8 cellular contexts compared by ENCODE assay signal in the genomic region with DNA sequence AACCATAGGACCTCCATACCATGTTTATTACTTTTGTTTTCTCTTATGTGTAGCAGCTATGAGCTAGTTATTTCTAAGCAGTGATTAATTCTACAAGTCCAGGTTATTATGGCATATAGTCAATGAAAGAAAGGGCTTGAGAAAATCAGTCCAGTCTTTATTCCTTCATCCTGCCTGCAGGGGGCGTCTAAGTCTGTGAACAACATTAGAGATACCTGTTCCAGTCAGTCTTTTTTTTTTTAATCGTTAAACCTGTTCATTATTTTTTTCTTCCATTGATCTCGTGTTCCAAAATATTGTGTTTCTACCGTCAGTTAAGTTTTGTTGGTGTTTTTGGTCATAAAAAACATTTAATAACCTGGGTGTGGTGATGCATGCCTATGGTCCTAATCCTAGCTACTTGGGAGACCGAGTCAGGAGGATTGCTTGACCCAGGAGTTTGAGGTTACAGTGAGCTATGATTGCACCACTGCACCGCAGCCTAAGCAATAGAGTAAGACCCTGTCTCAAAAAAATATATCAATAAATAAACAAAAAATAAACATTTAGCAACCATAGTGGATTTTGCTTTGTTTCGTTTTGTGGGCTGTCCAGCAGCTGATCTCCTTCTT. TPM values are rescaled to one million over a fixed set of nuclear protein-coding genes. Genes with fewer than 3 reads are reported as not detected.
DNase-seq lines count a peak whose midpoint lies in the region; ATAC-seq and TF ChIP-seq lines count a peak whose summit lies in the region.

No MANE protein-coding gene starts in this region.

- peak; percentile 82 for TF ChIP-seq CTCF in BJ (IDR thresholded peaks at IDR 0.05; ENCODE audit: insufficient read depth, low read depth, low read length)
- peak; percentile 90 for TF ChIP-seq CTCF in activated CD8-positive, alpha-beta T cell treated with anti-CD3 and anti-CD28 coated beads for 36 hours (IDR thresholded peaks at IDR 0.05)
- TF ChIP-seq CTCF in endodermal cell (conservative IDR thresholded peaks at IDR 0.05) = peak; percentile 89
- peak; percentile 76 for TF ChIP-seq CTCF in nephron progenitor cell (IDR thresholded peaks at IDR 0.05)

- CTCF ChIA-PET in BJ (lab: Yijun Ruan, JAX) (interaction anchor here (0.6 to 4.0 kb wide), 28 partner anchors 9 to 639 kb away, joined by 3 to 35 read pairs (median 4); a partner anchor contains a TSS), HEK293T (lab: Yijun Ruan, JAX) (interaction anchor here (0.6 to 1.6 kb wide), 12 partner anchors 9 to 561 kb away, joined by 3 to 10 read pairs (median 3); a partner anchor contains a TSS)
- CTCF ChIA-PET in activated CD8-positive, alpha-beta T cell treated with anti-CD3 and anti-CD28 coated beads for 36 hours (lab: Charles Lee) = interaction anchor here (0.6 to 5.7 kb wide), 51 partner anchors 8 to 404 kb away, joined by 3 to 51 read pairs (median 4); a partner anchor contains a TSS

- H3K27ac ChIP-seq in endodermal cell (ENCODE audit: low read depth, low read length) = no peak overlapping the region

- H3K9ac ChIP-seq in endodermal cell (ENCODE audit: extremely low read depth, low read length, poor library complexity, severe bottlenecking) = no peak overlapping the region

- H3K36me3 Mint-ChIP-seq in activated CD8-positive, alpha-beta T cell treated with anti-CD3 and anti-CD28 coated beads for 36 hours (ENCODE audit: low read depth) = no peaks in the 10 kb centered on the region
- H3K36me3 Mint-ChIP-seq in endodermal cell (ENCODE audit: low read depth) = no peaks in the 10 kb centered on the region
- H3K36me3 Mint-ChIP-seq in nephron progenitor cell (ENCODE audit: low read depth) = no peaks in the 10 kb centered on the region

- peaks cover 1% of the 10 kb centered on the region; the same call in 1 of the 2 replicates for H3K27me3 ChIP-seq in BJ (ENCODE audit: control insufficient read depth, insufficient read depth, low read length)
- H3K27me3 ChIP-seq in endodermal cell (ENCODE audit: control insufficient read depth, insufficient read depth, low read length, poor library complexity, severe bottlenecking) = no peaks in the 10 kb centered on the region

- no peaks in the 10 kb centered on the region for H3K36me3 ChIP-seq in BJ (ENCODE audit: control insufficient read depth, insufficient read depth, low read length)
- H3K36me3 ChIP-seq in endodermal cell (ENCODE audit: control insufficient read depth, insufficient read depth, low read length) = no peaks in the 10 kb centered on the region

- DNase-seq in BJ (ENCODE audit: low read depth) = no peak
- peak; percentile 70 for DNase-seq in HEK293T (ENCODE audit: extremely low spot score)
- peak; percentile 77 for DNase-seq in NCI-H69 (lab: John Stamatoyannopoulos, UW)
- DNase-seq in activated CD8-positive, alpha-beta T cell treated with anti-CD3 and anti-CD28 coated beads for 36 hours = peak; percentile 92
- DNase-seq in endodermal cell = peak; percentile 83
- DNase-seq in nephron progenitor cell = peak; percentile 66
- peak; percentile 43 for DNase-seq in stromal cell of bone marrow (ENCODE audit: low read depth)

- no peaks in the 10 kb centered on the region for H3K9me3 ChIP-seq in endodermal cell (ENCODE audit: control insufficient read depth, low read length)

- H3K9me3 Mint-ChIP-seq in activated CD8-positive, alpha-beta T cell treated with anti-CD3 and anti-CD28 coated beads for 36 hours = no peaks in the 10 kb centered on the region
- H3K9me3 Mint-ChIP-seq in endodermal cell = no peaks in the 10 kb centered on the region
- peaks cover 2% of the 10 kb centered on the region for H3K9me3 Mint-ChIP-seq in nephron progenitor cell

- peaks cover 34% of the 10 kb centered on the region for H3K4me1 Mint-ChIP-seq in activated CD8-positive, alpha-beta T cell treated with anti-CD3 and anti-CD28 coated beads for 36 hours (ENCODE audit: low read depth)
- no peaks in the 10 kb centered on the region for H3K4me1 Mint-ChIP-seq in endodermal cell
- H3K4me1 Mint-ChIP-seq in nephron progenitor cell = peaks cover 24% of the 10 kb centered on the region

- H3K4me3 Mint-ChIP-seq in activated CD8-positive, alpha-beta T cell treated with anti-CD3 and anti-CD28 coated beads for 36 hours = no peak overlapping the region
- H3K4me3 Mint-ChIP-seq in endodermal cell (no peak overlapping the region), nephron progenitor cell (no peak overlapping the region)

- intact Hi-C loops in activated CD8-positive, alpha-beta T cell treated with anti-CD3 and anti-CD28 coated beads for 36 hours (cut with micrococcal nuclease) = loop anchor here (5.0 kb wide), 1 partner anchor 37 kb away; no protein-coding TSS in a partner anchor

- H3K27ac Mint-ChIP-seq in activated CD8-positive, alpha-beta T cell treated with anti-CD3 and anti-CD28 coated beads for 36 hours = peak overlapping the region; percentile 28
- H3K27ac Mint-ChIP-seq in endodermal cell (no peak overlapping the region), nephron progenitor cell (no peak overlapping the region)

- peak; percentile 84 for ATAC-seq in activated CD8-positive, alpha-beta T cell treated with anti-CD3 and anti-CD28 coated beads for 36 hours
- ATAC-seq in HG02852 (IDR thresholded peaks at IDR 0.05; ENCODE audit: unreplicated experiment) = no peak

- H3K4me1 ChIP-seq in endodermal cell (ENCODE audit: control insufficient read depth, insufficient read depth, low read length) = no peaks in the 10 kb centered on the region

- H3K4me3 ChIP-seq in BJ (ENCODE audit: low read depth, low read length) (no peak overlapping the region), endodermal cell (ENCODE audit: low read length) (no peak overlapping the region)

- H3K27me3 Mint-ChIP-seq in activated CD8-positive, alpha-beta T cell treated with anti-CD3 and anti-CD28 coated beads for 36 hours = no peaks in the 10 kb centered on the region
- peaks cover 2% of the 10 kb centered on the region for H3K27me3 Mint-ChIP-seq in endodermal cell (ENCODE audit: insufficient read depth)
- peaks cover 4% of the 10 kb centered on the region for H3K27me3 Mint-ChIP-seq in nephron progenitor cell (ENCODE audit: low read depth, poor library complexity)

- POLR2A ChIA-PET in BJ (lab: Charles Lee) (no interaction called here), HEK293T (lab: Yijun Ruan, JAX) (no interaction called here)
- POLR2A ChIA-PET in activated CD8-positive, alpha-beta T cell treated with anti-CD3 and anti-CD28 coated beads for 36 hours (lab: Charles Lee) = interaction anchor here (1.1 to 1.4 kb wide), 3 partner anchors 9 to 335 kb away, joined by 3 to 5 read pairs (median 4); a partner anchor contains a TSS

- 63 to 67% methylated on average over 3 to 7 of the region's 7 CpGs for WGBS in endodermal cell (ENCODE audit: insufficient coverage in 1 of 2, insufficient read length in 1 of 2), 2 experiments

TF ChIP-seq in HEK293T, 16 proteins besides CTCF, POLR2A, EP300 and RAD21:
- no peak for TF ChIP-seq NFRKB (IDR thresholded peaks at IDR 0.05)
- peak; percentile 82 for TF ChIP-seq ZNF384 (IDR thresholded peaks at IDR 0.05)
TF ChIP-seq in HEK293T: peak in this region for 1.

RNA-seq across cellular contexts. Expression of a gene that starts 29.4 kb away (rescaled TPM):
- polyA plus RNA-seq in BJ (2011; rRNA removed) = not detected in 2 replicates
- not detected in 2 replicates for polyA minus RNA-seq in BJ (2011; rRNA and poly(A)+ RNA removed)
- 100 to 1,000 TPM; 217 to 220 TPM for total RNA-seq in activated CD8-positive, alpha-beta T cell treated with anti-CD3 and anti-CD28 coated beads for 36 hours
- not detected for total RNA-seq in endodermal cell
- polyA plus RNA-seq in endodermal cell (2013, experiment 1 of 2) = not detected
- not detected for polyA plus RNA-seq in endodermal cell (2013, experiment 2 of 2)

RNA-seq across cellular contexts. Expression of a gene that starts 57.3 kb away (rescaled TPM):
- 0.10 and 0.15 TPM in 2 replicates for polyA plus RNA-seq in BJ (2011; rRNA removed)
- 0.10 and 0.24 TPM in 2 replicates for polyA minus RNA-seq in BJ (2011; rRNA and poly(A)+ RNA removed)
- under 1 TPM; 0.54 to 0.72 TPM for total RNA-seq in activated CD8-positive, alpha-beta T cell treated with anti-CD3 and anti-CD28 coated beads for 36 hours
- total RNA-seq in endodermal cell = 10 to 100 TPM; 35.0 to 36.7 TPM
- polyA plus RNA-seq in endodermal cell (2013, experiment 1 of 2) = 37.0 TPM
- polyA plus RNA-seq in endodermal cell (2013, experiment 2 of 2) = 39.5 TPM

Comparison
In these comparisons a context has a peak if more than half of its experiments do, and no peak if none do; other contexts are left out.
1. RNA of a gene that starts 29.4 kb away (total RNA-seq): 217 to 220 TPM in activated CD8-positive, alpha-beta T cell treated with anti-CD3 and anti-CD28 coated beads for 36 hours; not detected in endodermal cell; every median in the first group is over 100 times any median in the second.
2. RNA of a gene that starts 57.3 kb away (total RNA-seq): 35.0 to 36.7 TPM in endodermal cell; 0.54 to 0.72 TPM in activated CD8-positive, alpha-beta T cell treated with anti-CD3 and anti-CD28 coated beads for 36 hours; every median in the first group is over 10 times any median in the second.
3. Peak in every context shown above with its lines, with median percentiles within 50 percentile points of each other: CTCF ChIP-seq.